21 cellular contexts compared by ENCODE assay signal in genomic region chr15:88939486-88939806, GRCh38.
"Had no signal": no experiment of that assay in that cellular context is flagged by ENCODE, and none has a peak within 500 bp of the region (broad histone marks: within the 10 kb centered on the region; RNA-seq: fewer than 3 reads in every experiment).

No MANE protein-coding gene starts in this region.

- H3K4me2 ChIP-seq: PC-9 had no signal

- H3K9me3 Mint-ChIP-seq: activated naive CD4-positive, alpha-beta T cell treated with anti-CD3 and anti-CD28 coated beads, Interleukin-2, amount 50 U/mL, for 24 hours; activated naive CD8-positive, alpha-beta T cell treated with anti-CD3 and anti-CD28 coated beads, Interleukin-2, amount 50 U/mL, for 24 hours had no signal

- H2AFZ ChIP-seq: PC-9 had no signal

- H3K27ac Mint-ChIP-seq: activated CD8-positive, alpha-beta T cell treated with anti-CD3 and anti-CD28 coated beads, Interleukin-2, amount 10 ng/mL, durations not matched to agents 7 days and 5 days; activated naive CD4-positive, alpha-beta T cell treated with anti-CD3 and anti-CD28 coated beads, Interleukin-2, amount 50 U/mL, for 24 hours; activated naive CD8-positive, alpha-beta T cell treated with anti-CD3 and anti-CD28 coated beads, Interleukin-2, amount 50 U/mL, for 24 hours; brain; T-cell had no signal

- H3K36me3 Mint-ChIP-seq: activated naive CD4-positive, alpha-beta T cell treated with anti-CD3 and anti-CD28 coated beads, Interleukin-2, amount 50 U/mL, for 24 hours; brain; T-cell had no signal

- H3K4me3 Mint-ChIP-seq: activated CD8-positive, alpha-beta T cell treated with anti-CD3 and anti-CD28 coated beads, Interleukin-2, amount 10 ng/mL, durations not matched to agents 7 days and 5 days; activated naive CD4-positive, alpha-beta T cell treated with anti-CD3 and anti-CD28 coated beads, Interleukin-2, amount 50 U/mL, for 24 hours; activated naive CD8-positive, alpha-beta T cell treated with anti-CD3 and anti-CD28 coated beads, Interleukin-2, amount 50 U/mL, for 24 hours; brain; T-cell had no signal

- H3K27me3 Mint-ChIP-seq: activated naive CD4-positive, alpha-beta T cell treated with anti-CD3 and anti-CD28 coated beads, Interleukin-2, amount 50 U/mL, for 24 hours had no signal

- ATAC-seq: activated CD8-positive, alpha-beta T cell treated with anti-CD3 and anti-CD28 coated beads, Interleukin-2, amount 10 ng/mL, durations not matched to agents 7 days and 5 days; activated naive CD8-positive, alpha-beta T cell treated with anti-CD3 and anti-CD28 coated beads, Interleukin-2, amount 50 U/mL, for 24 hours; T-cell had no signal

- H3K4me3 ChIP-seq: PC-9 had no signal

- DNase-seq: activated CD4-positive, alpha-beta T cell treated with anti-CD3 and anti-CD28 coated beads for 48 hours; activated CD4-positive, alpha-beta T cell treated with anti-CD3 and anti-CD28 coated beads, Interleukin-2, amount 50 U/mL, for 4 hours; activated CD4-positive, CD25-positive, alpha-beta regulatory T cell treated with anti-CD3 and anti-CD28 coated beads, Interleukin-2, amount 50 U/mL, for 72 hours; activated CD8-positive, alpha-beta memory T cell treated with anti-CD3 and anti-CD28 coated beads, Interleukin-2, amount 50 U/mL, for 48 hours; activated CD8-positive, alpha-beta T cell treated with anti-CD3 and anti-CD28 coated beads, Interleukin-2, amount 10 ng/mL, durations not matched to agents 7 days and 5 days; activated naive CD8-positive, alpha-beta T cell treated with anti-CD3 and anti-CD28 coated beads, Interleukin-2, amount 50 U/mL, for 24 hours; activated T-cell treated with anti-CD3 and anti-CD28 coated beads, Interleukin-2, amount 50 U/mL, for 1 hour; amniotic stem cell; Karpas-422; MM.1S; NCI-H1105; NCI-H1436 treated with DMSO at 0.1 percent for 48 hours; NCI-H187; NCI-H2081; NCI-H524; PC-9; SIG-M5; T-cell; WERI-Rb-1 had no signal

- H3K4me1 Mint-ChIP-seq: activated naive CD4-positive, alpha-beta T cell treated with anti-CD3 and anti-CD28 coated beads, Interleukin-2, amount 50 U/mL, for 24 hours; activated naive CD8-positive, alpha-beta T cell treated with anti-CD3 and anti-CD28 coated beads, Interleukin-2, amount 50 U/mL, for 24 hours; brain; T-cell had no signal

- H3K36me3 ChIP-seq: WERI-Rb-1 had no signal

- H3K27ac ChIP-seq: PC-9 had no signal
